Comparison of ENCODE assay signal across 17 cellular contexts in genomic region chr11:127058524-127058923, GRCh38. TPM values are rescaled to one million over a fixed set of nuclear protein-coding genes. Genes with fewer than 3 reads are reported as not detected.
DNase-seq lines count a peak whose midpoint lies in the region; ATAC-seq, FAIRE-seq and TF ChIP-seq lines count a peak whose summit lies in the region.
"Had no signal": no experiment of that assay in that cellular context is flagged by ENCODE, and none has a peak within 500 bp of the region (broad histone marks: within the 10 kb centered on the region; RNA-seq: fewer than 3 reads in every experiment).

No MANE protein-coding gene starts in this region.

- no peak overlapping the region for H4K91ac ChIP-seq in H9 (ENCODE audit: insufficient read length, low read depth, low read length)

- no peak overlapping the region for H3K27ac Mint-ChIP-seq in H9
- H3K27ac Mint-ChIP-seq: CD8-positive, alpha-beta memory T cell had no signal

- no peak overlapping the region for H3K18ac ChIP-seq in H9 (ENCODE audit: insufficient read length, low read depth, low read length)

- no peak overlapping the region for H3T11ph ChIP-seq in H9 (ENCODE audit: low read length)

- no peak overlapping the region for H2BK12ac ChIP-seq in H9 (ENCODE audit: insufficient read length, low read depth, low read length)

- no TSS peak for BruUV-seq in K562 (replicated peaks; lab: Mats Ljungman, UMichigan)

- H3K9me3 Mint-ChIP-seq in H9: no peaks in the 10 kb centered on the region; a peak in 1 of 5 replicates

- H4K8ac ChIP-seq in H9 (replicated peaks; ENCODE audit: insufficient read length, low read depth, low read length): no peak overlapping the region

- H2AFZ ChIP-seq in K562 (ENCODE audit: low read depth, low read length) (no peak overlapping the region), H9 (ENCODE audit: low read length) (no peak overlapping the region)

- no peaks in the 10 kb centered on the region for H3K9me1 ChIP-seq in K562 (ENCODE audit: control insufficient read depth, insufficient read depth, low read length)

- no peaks in the 10 kb centered on the region for H3K36me3 ChIP-seq in K562 (ENCODE audit: control insufficient read depth, insufficient read depth, low read length)
- H3K36me3 ChIP-seq: BLaER1 had no signal

- H3K23ac ChIP-seq in H9 (ENCODE audit: insufficient read length, low read depth, low read length): no peak overlapping the region

- no peak for TF ChIP-seq EP300 in K562 (IDR thresholded peaks at IDR 0.05; ENCODE audit: low read length)

- no peak overlapping the region for H3K4me3 Mint-ChIP-seq in H9
- H3K4me3 Mint-ChIP-seq: CD8-positive, alpha-beta memory T cell had no signal

- H3K27ac ChIP-seq in K562 (ENCODE audit: extremely low read depth, low read depth, low read length) (no peak overlapping the region), H9 (ENCODE audit: insufficient read length, low read depth, low read length) (no peak overlapping the region)
- H3K27ac ChIP-seq: BLaER1 had no signal

- peaks cover 5% of the 10 kb centered on the region for H3K27me3 Mint-ChIP-seq in H9 (ENCODE audit: low read depth)
- H3K27me3 Mint-ChIP-seq: CD8-positive, alpha-beta memory T cell had no signal

- no peak overlapping the region for H3K4ac ChIP-seq in H9 (ENCODE audit: low read depth, low read length)

- no peaks in the 10 kb centered on the region for H4K20me1 ChIP-seq in K562 (replicated peaks; ENCODE audit: control insufficient read depth, insufficient read depth, low read length)
- no peaks in the 10 kb centered on the region for H4K20me1 ChIP-seq in H9 (ENCODE audit: control insufficient read depth, insufficient read depth, insufficient read length)
- H4K20me1 ChIP-seq: BLaER1 had no signal

- in situ Hi-C loops in K562 (cut with MboI): no loop called here

- no peak overlapping the region for H4K5ac ChIP-seq in H9 (ENCODE audit: insufficient read length, low read depth, low read length)

- no peaks in the 10 kb centered on the region for H3K9me3 ChIP-seq in K562 (replicated peaks; ENCODE audit: control insufficient read depth, insufficient read depth, low read depth, low read length)
- H3K9me3 ChIP-seq in H9 (ENCODE audit: control insufficient read depth, low read depth, low read length): no peaks in the 10 kb centered on the region
- H3K9me3 ChIP-seq: BLaER1 had no signal

- H3K36me3 Mint-ChIP-seq in H9 (ENCODE audit: insufficient read depth in 1 of 3, low read depth in 3 of 3): no peaks in the 10 kb centered on the region; a peak in 1 of 7 replicates
- H3K36me3 Mint-ChIP-seq: CD8-positive, alpha-beta memory T cell had no signal

- POLR2A ChIA-PET in K562 (lab: Yijun Ruan, JAX): no interaction called here

- H2AK5ac ChIP-seq in H9 (ENCODE audit: insufficient read length, low read length): no peak overlapping the region

- TF ChIP-seq CTCF in K562 (IDR thresholded peaks at IDR 0.05 in 2 of 3, conservative IDR thresholded peaks at IDR 0.05 in 1 of 3; ENCODE audit: insufficient read depth in 2 of 3, low read depth in 1 of 3, low read length in 3 of 3) (no peak), H9 (conservative IDR thresholded peaks at IDR 0.05) (no peak), D721Med (IDR thresholded peaks at IDR 0.05; ENCODE audit: insufficient read depth, missing control alignments) (no peak)

- H2BK15ac ChIP-seq in H9 (ENCODE audit: low read depth, low read length): no peak overlapping the region

- H3K23me2 ChIP-seq in H9 (ENCODE audit: insufficient read length, low read depth, low read length, poor library complexity, severe bottlenecking): no peaks in the 10 kb centered on the region

- H3K4me1 ChIP-seq in K562 (replicated peaks in 1 of 2; ENCODE audit: control insufficient read depth in 2 of 2, insufficient read depth in 2 of 2, low read length in 2 of 2): no peaks in the 10 kb centered on the region
- H3K4me1 ChIP-seq in H9 (ENCODE audit: insufficient read depth, low read length): peaks cover 4% of the 10 kb centered on the region; the same call in 1 of the 2 replicates
- H3K4me1 ChIP-seq: BLaER1 had no signal

- peak; percentile 37 for DNase-seq in NCI-H1092 treated with DMSO at 0.1 percent for 48 hours (lab: John Stamatoyannopoulos, UW)
- DNase-seq in NCI-H1092 (lab: John Stamatoyannopoulos, UW): no peak
- DNase-seq in NCI-H146 treated with DMSO at 0.1 percent for 48 hours (lab: John Stamatoyannopoulos, UW; ENCODE audit: unreplicated experiment): peak; percentile 90
- no peak for DNase-seq in K562 (ENCODE audit: extremely low read depth in 1 of 4, low spot score in 3 of 4)
- DNase-seq in H9: no peak
- DNase-seq in D721Med (ENCODE audit: insufficient read length, low spot score): no peak
- DNase-seq: 8988T; AML-193; CD8-positive, alpha-beta memory T cell; DMS 273 treated with DMSO at 0.1 percent for 48 hours; DMS79 treated with DMSO at 0.1 percent for 48 hours; GF-D8; IMR-90; KG1 had no signal

- no peak overlapping the region for H3K56ac ChIP-seq in H9 (ENCODE audit: insufficient read length, low read depth, low read length)

- H3K4me3 ChIP-seq in K562: no peak overlapping the region
- H3K4me3 ChIP-seq: BLaER1 had no signal

- no peak overlapping the region for H3K14ac ChIP-seq in H9 (ENCODE audit: insufficient read depth, low read length)

- H3K79me1 ChIP-seq in H9 (ENCODE audit: insufficient read depth, low read depth, low read length, poor library complexity, severe bottlenecking): no peaks in the 10 kb centered on the region

- H3K27me3 ChIP-seq in K562 (ENCODE audit: control insufficient read depth in 2 of 2, insufficient read depth in 2 of 2, low read length in 2 of 2) (no peaks in the 10 kb centered on the region; a peak in 1 of 5 replicates), H9 (ENCODE audit: insufficient read depth, low read length) (no peaks in the 10 kb centered on the region)
- H3K27me3 ChIP-seq: BLaER1 had no signal

- H2BK20ac ChIP-seq in H9 (ENCODE audit: low read depth, low read length, poor library complexity, severe bottlenecking): no peak overlapping the region

- no peak overlapping the region for H2BK120ac ChIP-seq in H9 (ENCODE audit: low read depth, low read length, poor library complexity, severe bottlenecking)

- WGBS in K562 (ENCODE audit: insufficient coverage, low coverage, missing lambda C conversion rate): 0% methylated on average over 2 of the region's 2 CpGs
- WGBS in H9 (ENCODE audit: extremely low coverage, insufficient read length, low lambda C conversion rate): no CpG with 5 or more reads among the region's 2 CpGs

- ATAC-seq in K562 (no peak), HG03108 (IDR thresholded peaks at IDR 0.05; ENCODE audit: unreplicated experiment) (no peak)

- H3K4me2 ChIP-seq in K562 (ENCODE audit: insufficient read depth, low read length) (no peak overlapping the region), H9 (ENCODE audit: insufficient read depth, insufficient read length, low read length) (no peak overlapping the region)
- H3K4me2 ChIP-seq: BLaER1 had no signal

- peaks cover 18 to 19% of the 10 kb centered on the region in 2 experiments for H3K4me1 Mint-ChIP-seq in H9
- H3K4me1 Mint-ChIP-seq: CD8-positive, alpha-beta memory T cell had no signal

- TF ChIP-seq POLR2A in K562 (conservative IDR thresholded peaks at IDR 0.05): no peak

- no peaks in the 10 kb centered on the region for H3K79me2 ChIP-seq in K562 (ENCODE audit: control insufficient read depth, insufficient read depth, low read length)
- no peaks in the 10 kb centered on the region for H3K79me2 ChIP-seq in H9 (ENCODE audit: insufficient read depth, low read length)

- CTCF ChIA-PET in K562 (lab: Yijun Ruan, JAX; ENCODE audit: low intra/inter-chr PET ratio): no interaction called here

- FAIRE-seq in K562 (lab: Jason Lieb, UNC) (no peak), D721Med (lab: Jason Lieb, UNC) (no peak)
- FAIRE-seq: H54 had no signal

- H2BK5ac ChIP-seq in H9 (ENCODE audit: insufficient read length, low read length): no peak overlapping the region

- H3K9ac ChIP-seq in K562 (ENCODE audit: insufficient read depth in 1 of 2, low read depth in 2 of 2, low read length in 2 of 2) (no peak overlapping the region), H9 (ENCODE audit: extremely low read depth, insufficient read length, low read length) (no peak overlapping the region)
- H3K9ac ChIP-seq: BLaER1 had no signal

- TF ChIP-seq RAD21 in K562 (CRISPR knock-in tag; conservative IDR thresholded peaks at IDR 0.05 in 1 of 2, IDR thresholded peaks at IDR 0.05 in 1 of 2): no peak

- intact Hi-C loops in K562 (cut with micrococcal nuclease): no loop called here

RNA-seq across cellular contexts. Expression of gene KIRREL3, which starts 58.0 kb away (rescaled TPM):
- total RNA-seq in K562 (2011; cell fraction: chromatin; rRNA removed; ENCODE audit: low replicate concordance): not detected in 2 replicates
- total RNA-seq in K562 (2011; cell fraction: nucleolus; rRNA removed): not detected in 2 replicates
- not detected in 2 replicates for total RNA-seq in K562 (2011; cell fraction: nucleoplasm; rRNA removed)
- total RNA-seq in K562 (2014; rRNA removed): not detected in 2 replicates
- total RNA-seq in K562 (2014; rRNA removed; fragmentation: Illumina TruSeq; extraction: Trizol): not detected in 2 replicates
- total RNA-seq in K562 (2015; rRNA removed; fragmentation: Illumina TruSeq; extraction: Trizol): 0.04 TPM in 1 of 2 replicates, not detected in the other
- total RNA-seq in K562 (2021): not detected in 2 replicates
- polyA plus RNA-seq in K562 (2011; rRNA removed): not detected in 2 replicates
- not detected in 2 replicates for polyA plus RNA-seq in K562 (2011; cell fraction: cytosol; rRNA removed)
- polyA plus RNA-seq in K562 (2011; cell fraction: nucleus; rRNA removed): not detected in 2 replicates
- polyA plus RNA-seq in K562 (2012): 0.36 and 0.44 TPM in 2 replicates
- not detected in 2 replicates for polyA plus RNA-seq in K562 (2014; fragmentation: Illumina TruSeq; extraction: Trizol)
- polyA plus RNA-seq in K562 (2014; fragmentation: Nextera tagmentation; extraction: Ambion mirVana): under 1 TPM in 1 of 2 experiments, not detected in 1; 0.10 TPM
- polyA plus RNA-seq in K562 (2014; rRNA removed): not detected in 2 replicates
- polyA minus RNA-seq in K562 (2011; rRNA and poly(A)+ RNA removed): not detected in 2 replicates
- polyA minus RNA-seq in K562 (2011; cell fraction: cytosol; rRNA and poly(A)+ RNA removed): not detected in 2 replicates
- polyA minus RNA-seq in K562 (2011; cell fraction: nucleus; rRNA and poly(A)+ RNA removed): not detected in 2 replicates
- 0.09 and 0.17 TPM in 2 replicates for total RNA-seq in H9 (2021)
- total RNA-seq: CD8-positive, alpha-beta memory T cell had no signal
- polyA plus RNA-seq: CD8-positive, alpha-beta memory T cell had no signal

Comparison
In these comparisons a context has a peak if more than half of its experiments do, and no peak if none do; other contexts are left out.
1. DNase-seq: peak in NCI-H1092 treated with DMSO at 0.1 percent for 48 hours (single experiment) and NCI-H146 treated with DMSO at 0.1 percent for 48 hours (single experiment); none in NCI-H1092 (single experiment), K562 (0 of 4), H9 (single experiment) and D721Med (single experiment).